Comparison of ENCODE assay signal across 1 cellular context in genomic region chr16:54647216-54647615, GRCh38.
TF ChIP-seq lines count a peak whose summit lies in the region.

No MANE protein-coding gene starts in this region.

TF ChIP-seq in HepG2, 621 proteins besides CTCF, POLR2A, EP300 and RAD21 (continued from another document):
- TF ChIP-seq ZNF276 (CRISPR knock-in tag; IDR thresholded peaks at IDR 0.05; ENCODE audit: low read depth), result no peak
- TF ChIP-seq MIER3 (CRISPR knock-in tag; IDR thresholded peaks at IDR 0.05; ENCODE audit: borderline replicate concordance), result no peak
- no peak for TF ChIP-seq KDM5A (IDR thresholded peaks at IDR 0.05; ENCODE audit: borderline replicate concordance, low read length)
- no peak for TF ChIP-seq HOXA5 (CRISPR knock-in tag; IDR thresholded peaks at IDR 0.05)
- TF ChIP-seq ZNF251 (CRISPR knock-in tag; IDR thresholded peaks at IDR 0.05), result no peak
- no peak for TF ChIP-seq ZNF761 (CRISPR knock-in tag; conservative IDR thresholded peaks at IDR 0.05)
- no peak for TF ChIP-seq DNMT1 (CRISPR knock-in tag; IDR thresholded peaks at IDR 0.05)
TF ChIP-seq in HepG2: peak in this region for 0.
